ENCODE assay signal across 9 cellular contexts in genomic region chr19:17339088-17339741, GRCh38. TPM values are rescaled to one million over a fixed set of nuclear protein-coding genes. Genes with fewer than 3 reads are reported as not detected.
DNase-seq lines count a peak whose midpoint lies in the region; TF ChIP-seq lines count a peak whose summit lies in the region.
"Had no signal": no experiment of that assay in that cellular context is flagged by ENCODE, and none has a peak within 500 bp of the region (broad histone marks: within the 10 kb centered on the region; RNA-seq: fewer than 3 reads in every experiment).

No MANE protein-coding gene starts in this region.

- H3K4me1 Mint-ChIP-seq in IgD-negative memory B cell (peaks cover 11 to 12% (median 12%) of the 10 kb centered on the region in 3 donors), mesothelial cell of epicardium (peaks cover 16% of the 10 kb centered on the region)
- H3K4me1 Mint-ChIP-seq in activated T-helper 1 cell treated with anti-CD3 and anti-CD28 coated beads, Interleukin-12 subunit alpha, Interleukin-12 subunit beta, Interleukin-2, Interleukin-4 antibody, amounts not matched to agents 30 ng/mL and 10 ng/mL and 1 ng/mL, durations not matched to agents 14 hours and 24 hours and 36 hours (ENCODE audit: low read depth): peaks cover 6% of the 10 kb centered on the region

- no peak for TF ChIP-seq CTCF in mesothelial cell of epicardium (IDR thresholded peaks at IDR 0.05; ENCODE audit: unreplicated experiment)

- no peaks in the 10 kb centered on the region for H4K20me1 ChIP-seq in BLaER1

- H3K27me3 Mint-ChIP-seq in IgD-negative memory B cell (peaks cover 2% of the 10 kb centered on the region), mesothelial cell of epicardium (ENCODE audit: low read depth) (no peaks in the 10 kb centered on the region)
- H3K27me3 Mint-ChIP-seq in activated T-helper 1 cell treated with anti-CD3 and anti-CD28 coated beads, Interleukin-12 subunit alpha, Interleukin-12 subunit beta, Interleukin-2, Interleukin-4 antibody, amounts not matched to agents 30 ng/mL and 10 ng/mL and 1 ng/mL, durations not matched to agents 14 hours and 24 hours and 36 hours (ENCODE audit: insufficient read depth): no peaks in the 10 kb centered on the region

- H3K4me3 ChIP-seq in BLaER1: no peak overlapping the region; the same call in 1 of the 2 replicates

- intact Hi-C loops in activated T-helper 1 cell treated with anti-CD3 and anti-CD28 coated beads, Interleukin-12 subunit alpha, Interleukin-12 subunit beta, Interleukin-2, Interleukin-4 antibody, amounts not matched to agents 30 ng/mL and 10 ng/mL and 1 ng/mL, durations not matched to agents 14 hours and 24 hours and 36 hours (cut with micrococcal nuclease): no loop called here

- peaks cover 28% of the 10 kb centered on the region for H3K4me1 ChIP-seq in BLaER1

- H3K27ac ChIP-seq in BLaER1: no peak overlapping the region
- H3K27ac ChIP-seq: SJSA1 had no signal

- no peaks in the 10 kb centered on the region for H3K36me3 Mint-ChIP-seq in IgD-negative memory B cell
- H3K36me3 Mint-ChIP-seq in activated T-helper 1 cell treated with anti-CD3 and anti-CD28 coated beads, Interleukin-12 subunit alpha, Interleukin-12 subunit beta, Interleukin-2, Interleukin-4 antibody, amounts not matched to agents 30 ng/mL and 10 ng/mL and 1 ng/mL, durations not matched to agents 14 hours and 24 hours and 36 hours (ENCODE audit: low read depth): peaks cover 2% of the 10 kb centered on the region
- no peaks in the 10 kb centered on the region for H3K36me3 Mint-ChIP-seq in mesothelial cell of epicardium

- DNase-seq in activated T-helper 1 cell treated with anti-CD3 and anti-CD28 coated beads, Interleukin-12 subunit alpha, Interleukin-12 subunit beta, Interleukin-2, Interleukin-4 antibody, amounts not matched to agents 30 ng/mL and 10 ng/mL and 1 ng/mL, durations not matched to agents 14 hours and 24 hours and 36 hours (ENCODE audit: low spot score): no peak
- no peak for DNase-seq in mesothelial cell of epicardium (ENCODE audit: low spot score in 2 of 2, unreplicated experiment in 2 of 2)
- no peak for DNase-seq in MV-4-11 (lab: John Stamatoyannopoulos, UW)
- DNase-seq in SKM-1 treated with dmso at 0.1 percent for 144 hours (lab: John Stamatoyannopoulos, UW; ENCODE audit: unreplicated experiment): no peak
- no peak for DNase-seq in NCI-H1092 treated with DMSO at 0.1 percent for 48 hours (lab: John Stamatoyannopoulos, UW)
- DNase-seq in HK-2 (ENCODE audit: unreplicated experiment): no peak

- H3K4me3 Mint-ChIP-seq in IgD-negative memory B cell (peak overlapping the region; percentile 30 to 77 (median 36)), mesothelial cell of epicardium (peak overlapping the region; percentile 98)
- peak overlapping the region; percentile 87 for H3K4me3 Mint-ChIP-seq in activated T-helper 1 cell treated with anti-CD3 and anti-CD28 coated beads, Interleukin-12 subunit alpha, Interleukin-12 subunit beta, Interleukin-2, Interleukin-4 antibody, amounts not matched to agents 30 ng/mL and 10 ng/mL and 1 ng/mL, durations not matched to agents 14 hours and 24 hours and 36 hours

- H3K9ac ChIP-seq in BLaER1: no peak overlapping the region

- H3K4me2 ChIP-seq in BLaER1: peak overlapping the region; percentile 99; the same call in 1 of the 2 replicates

- no peaks in the 10 kb centered on the region for H3K9me3 ChIP-seq in BLaER1
- H3K9me3 ChIP-seq: SJSA1 had no signal

- H3K36me3 ChIP-seq in BLaER1: peaks cover 43% of the 10 kb centered on the region

- no peaks in the 10 kb centered on the region for H3K9me3 Mint-ChIP-seq in IgD-negative memory B cell
- no peaks in the 10 kb centered on the region for H3K9me3 Mint-ChIP-seq in activated T-helper 1 cell treated with anti-CD3 and anti-CD28 coated beads, Interleukin-12 subunit alpha, Interleukin-12 subunit beta, Interleukin-2, Interleukin-4 antibody, amounts not matched to agents 30 ng/mL and 10 ng/mL and 1 ng/mL, durations not matched to agents 14 hours and 24 hours and 36 hours
- no peaks in the 10 kb centered on the region for H3K9me3 Mint-ChIP-seq in mesothelial cell of epicardium

- no peaks in the 10 kb centered on the region for H3K27me3 ChIP-seq in BLaER1
- H3K27me3 ChIP-seq: SJSA1 had no signal

- H3K27ac Mint-ChIP-seq in IgD-negative memory B cell: peak overlapping the region in 2 of 3 donors; percentile 10 to 23
- H3K27ac Mint-ChIP-seq in activated T-helper 1 cell treated with anti-CD3 and anti-CD28 coated beads, Interleukin-12 subunit alpha, Interleukin-12 subunit beta, Interleukin-2, Interleukin-4 antibody, amounts not matched to agents 30 ng/mL and 10 ng/mL and 1 ng/mL, durations not matched to agents 14 hours and 24 hours and 36 hours: no peak overlapping the region
- H3K27ac Mint-ChIP-seq in mesothelial cell of epicardium: no peak overlapping the region

RNA-seq across cellular contexts. Expression of gene GTPBP3, which starts 1.9 kb away (rescaled TPM):
- polyA plus RNA-seq in IgD-negative memory B cell: 11.1 TPM
- total RNA-seq in activated T-helper 1 cell treated with anti-CD3 and anti-CD28 coated beads, Interleukin-12 subunit alpha, Interleukin-12 subunit beta, Interleukin-2, Interleukin-4 antibody, amounts not matched to agents 30 ng/mL and 10 ng/mL and 1 ng/mL, durations not matched to agents 14 hours and 24 hours and 36 hours: 64.2 and 72.0 TPM in 2 replicates
- 42.5 to 47.0 TPM (median 45.0 TPM) in 3 replicates for total RNA-seq in mesothelial cell of epicardium

RNA-seq across cellular contexts. Expression of gene ANO8, which starts 4.6 kb away (rescaled TPM):
- not detected for polyA plus RNA-seq in IgD-negative memory B cell
- total RNA-seq in activated T-helper 1 cell treated with anti-CD3 and anti-CD28 coated beads, Interleukin-12 subunit alpha, Interleukin-12 subunit beta, Interleukin-2, Interleukin-4 antibody, amounts not matched to agents 30 ng/mL and 10 ng/mL and 1 ng/mL, durations not matched to agents 14 hours and 24 hours and 36 hours: 6.6 and 7.4 TPM in 2 replicates
- total RNA-seq in mesothelial cell of epicardium: 42.1 to 43.7 TPM (median 43.5 TPM) in 3 replicates

RNA-seq across cellular contexts. Expression of gene DDA1, which starts 29.9 kb away (rescaled TPM):
- polyA plus RNA-seq in IgD-negative memory B cell: 38.6 TPM
- 45.3 and 50.2 TPM in 2 replicates for total RNA-seq in activated T-helper 1 cell treated with anti-CD3 and anti-CD28 coated beads, Interleukin-12 subunit alpha, Interleukin-12 subunit beta, Interleukin-2, Interleukin-4 antibody, amounts not matched to agents 30 ng/mL and 10 ng/mL and 1 ng/mL, durations not matched to agents 14 hours and 24 hours and 36 hours
- total RNA-seq in mesothelial cell of epicardium: 37.3 to 39.6 TPM (median 38.3 TPM) in 3 replicates

RNA-seq across cellular contexts. Expression of gene MRPL34, which starts 33.5 kb away (rescaled TPM):
- polyA plus RNA-seq in IgD-negative memory B cell: 218 TPM
- 108 and 118 TPM in 2 replicates for total RNA-seq in activated T-helper 1 cell treated with anti-CD3 and anti-CD28 coated beads, Interleukin-12 subunit alpha, Interleukin-12 subunit beta, Interleukin-2, Interleukin-4 antibody, amounts not matched to agents 30 ng/mL and 10 ng/mL and 1 ng/mL, durations not matched to agents 14 hours and 24 hours and 36 hours
- 47.7 to 51.0 TPM (median 50.1 TPM) in 3 replicates for total RNA-seq in mesothelial cell of epicardium

RNA-seq across cellular contexts. Expression of gene ABHD8, which starts 36.0 kb away (rescaled TPM):
- polyA plus RNA-seq in IgD-negative memory B cell: 8.5 TPM
- 8.8 and 9.0 TPM in 2 replicates for total RNA-seq in activated T-helper 1 cell treated with anti-CD3 and anti-CD28 coated beads, Interleukin-12 subunit alpha, Interleukin-12 subunit beta, Interleukin-2, Interleukin-4 antibody, amounts not matched to agents 30 ng/mL and 10 ng/mL and 1 ng/mL, durations not matched to agents 14 hours and 24 hours and 36 hours
- 25.4 to 26.4 TPM (median 26.1 TPM) in 3 replicates for total RNA-seq in mesothelial cell of epicardium

Comparison
In these comparisons a context has a peak if more than half of its experiments do, and no peak if none do; other contexts are left out.
1. H3K27ac Mint-ChIP-seq: peak in IgD-negative memory B cell (2 of 3); none in activated T-helper 1 cell treated with anti-CD3 and anti-CD28 coated beads, Interleukin-12 subunit alpha, Interleukin-12 subunit beta, Interleukin-2, Interleukin-4 antibody, amounts not matched to agents 30 ng/mL and 10 ng/mL and 1 ng/mL, durations not matched to agents 14 hours and 24 hours and 36 hours (single experiment) and mesothelial cell of epicardium (single experiment).
2. H3K4me3 Mint-ChIP-seq: peak in every context shown above with its lines; median percentile 98 in mesothelial cell of epicardium; 87 in activated T-helper 1 cell treated with anti-CD3 and anti-CD28 coated beads, Interleukin-12 subunit alpha, Interleukin-12 subunit beta, Interleukin-2, Interleukin-4 antibody, amounts not matched to agents 30 ng/mL and 10 ng/mL and 1 ng/mL, durations not matched to agents 14 hours and 24 hours and 36 hours; 36 in IgD-negative memory B cell.